25 cellular contexts compared by ENCODE assay signal in genomic region chrX:9698566-9698965, GRCh38.
"Had no signal": no experiment of that assay in that cellular context is flagged by ENCODE, and none has a peak within 500 bp of the region (broad histone marks: within the 10 kb centered on the region; RNA-seq: fewer than 3 reads in every experiment).

No MANE protein-coding gene starts in this region.

- H3K4me1 ChIP-seq: colonic mucosa, esophagus muscularis mucosa, esophagus squamous epithelium, foreskin keratinocyte, gastrocnemius medialis, gastroesophageal sphincter, heart left ventricle, heart right ventricle had no signal

- H3K27me3 ChIP-seq: colonic mucosa, esophagus muscularis mucosa, esophagus squamous epithelium, foreskin keratinocyte, gastrocnemius medialis, gastroesophageal sphincter, heart left ventricle, heart right ventricle had no signal

- H3K27me3 Mint-ChIP-seq: dendritic cell treated with granulocyte-macrophage colony-stimulating factor and Interleukin-4, amounts not matched to agents 40 ng/mL and 50 ng/mL, for 4 days; effector memory CD8-positive, alpha-beta T cell had no signal

- H3K4me1 Mint-ChIP-seq: endodermal cell had no signal

- H3K36me3 ChIP-seq: colonic mucosa had no signal

- H3K27ac ChIP-seq: colonic mucosa, coronary artery, dorsolateral prefrontal cortex, epithelial cell of prostate, esophagus muscularis mucosa, esophagus squamous epithelium, foreskin keratinocyte, gastrocnemius medialis, gastroesophageal sphincter, heart left ventricle, heart right ventricle had no signal

- H3K4me3 ChIP-seq: colonic mucosa, coronary artery, dorsolateral prefrontal cortex, esophagus muscularis mucosa, esophagus squamous epithelium, gastrocnemius medialis, gastroesophageal sphincter, heart left ventricle, heart right ventricle had no signal

- ATAC-seq: effector memory CD8-positive, alpha-beta T cell; esophagus mucosa; foreskin keratinocyte; gastrocnemius medialis; gastroesophageal sphincter; heart left ventricle; heart right ventricle had no signal

- DNase-seq: colonic mucosa; cortex of kidney; dermis blood vessel endothelial cell; dorsolateral prefrontal cortex; effector CD4-positive, alpha-beta T cell; effector CD8-positive, alpha-beta T cell; effector memory CD4-positive, alpha-beta T cell; effector memory CD8-positive, alpha-beta T cell; endodermal cell; erythroblast; esophagus squamous epithelium; foreskin fibroblast; foreskin keratinocyte; foreskin melanocyte; gastrocnemius medialis; glutamatergic neuron; head of caudate nucleus; heart left ventricle; heart right ventricle had no signal

- H3K27ac Mint-ChIP-seq: dendritic cell treated with granulocyte-macrophage colony-stimulating factor and Interleukin-4, amounts not matched to agents 40 ng/mL and 50 ng/mL, for 4 days; effector memory CD8-positive, alpha-beta T cell; endodermal cell had no signal

- H3K9me3 ChIP-seq: colonic mucosa, esophagus muscularis mucosa, esophagus squamous epithelium, gastrocnemius medialis, gastroesophageal sphincter, heart left ventricle, heart right ventricle had no signal

- H3K9me3 Mint-ChIP-seq: dendritic cell treated with granulocyte-macrophage colony-stimulating factor and Interleukin-4, amounts not matched to agents 40 ng/mL and 50 ng/mL, for 4 days; effector memory CD8-positive, alpha-beta T cell had no signal

- H3K4me3 Mint-ChIP-seq: dendritic cell treated with granulocyte-macrophage colony-stimulating factor and Interleukin-4, amounts not matched to agents 40 ng/mL and 50 ng/mL, for 4 days; effector memory CD8-positive, alpha-beta T cell; endodermal cell had no signal
